ENCODE assay signal across 15 cellular contexts in genomic region chr6:39853604-39854003, GRCh38.
"Had no signal": no experiment of that assay in that cellular context is flagged by ENCODE, and none has a peak within 500 bp of the region (broad histone marks: within the 10 kb centered on the region; RNA-seq: fewer than 3 reads in every experiment).

No MANE protein-coding gene starts in this region.

- H3K27me3 ChIP-seq: body of pancreas, tibial nerve, uterus had no signal

- H3K27ac ChIP-seq: body of pancreas, uterus had no signal

- H3K36me3 ChIP-seq: uterus had no signal

- DNase-seq: activated B cell treated with CpG ODN at 0.5 μM for 24 hours; activated CD4-positive, alpha-beta memory T cell treated with anti-CD3 and anti-CD28 coated beads for 36 hours; activated CD4-positive, alpha-beta T cell treated with anti-CD3 and anti-CD28 coated beads for 4 hours; activated naive CD8-positive, alpha-beta T cell treated with anti-CD3 and anti-CD28 coated beads for 36 hours; activated T-cell treated with anti-CD3 and anti-CD28 coated beads for 4 hours; amniotic stem cell; body of pancreas; stimulated activated CD4-positive, alpha-beta T cell treated with anti-CD3 and anti-CD28 coated beads, Interleukin-4, amount 100 ng/mL, for 4 hours; stimulated activated naive B cell treated with anti-CD40 and anti-IgM and Interleukin-4, amounts not matched to agents 10 μg/mL and 1 μg/mL and 100 μg/mL, for 72 hours; SW 1271; T-helper 2 cell; uterus had no signal

- H3K9me3 Mint-ChIP-seq: activated B cell treated with CpG ODN at 0.5 μM for 24 hours; activated CD4-positive, alpha-beta memory T cell treated with anti-CD3 and anti-CD28 coated beads for 36 hours; activated naive CD8-positive, alpha-beta T cell treated with anti-CD3 and anti-CD28 coated beads for 36 hours; stimulated activated naive B cell treated with anti-CD40 and anti-IgM and Interleukin-4, amounts not matched to agents 10 μg/mL and 1 μg/mL and 100 μg/mL, for 72 hours had no signal

- H3K4me1 ChIP-seq: uterus had no signal

- H3K9me3 ChIP-seq: body of pancreas, tibial nerve, uterus had no signal

- H3K4me3 ChIP-seq: body of pancreas, tibial nerve, uterus had no signal

- ATAC-seq: body of pancreas; left lobe of liver; sciatic nerve; stimulated activated naive B cell treated with anti-CD40 and anti-IgM and Interleukin-4, amounts not matched to agents 10 μg/mL and 1 μg/mL and 100 μg/mL, for 72 hours had no signal

- H3K36me3 Mint-ChIP-seq: activated CD4-positive, alpha-beta memory T cell treated with anti-CD3 and anti-CD28 coated beads for 36 hours; activated naive CD8-positive, alpha-beta T cell treated with anti-CD3 and anti-CD28 coated beads for 36 hours; stimulated activated naive B cell treated with anti-CD40 and anti-IgM and Interleukin-4, amounts not matched to agents 10 μg/mL and 1 μg/mL and 100 μg/mL, for 72 hours had no signal

- H3K27ac Mint-ChIP-seq: activated B cell treated with CpG ODN at 0.5 μM for 24 hours; activated CD4-positive, alpha-beta memory T cell treated with anti-CD3 and anti-CD28 coated beads for 36 hours; activated naive CD8-positive, alpha-beta T cell treated with anti-CD3 and anti-CD28 coated beads for 36 hours; stimulated activated naive B cell treated with anti-CD40 and anti-IgM and Interleukin-4, amounts not matched to agents 10 μg/mL and 1 μg/mL and 100 μg/mL, for 72 hours had no signal
